ENCODE assay signal across 25 cellular contexts in the genomic region with DNA sequence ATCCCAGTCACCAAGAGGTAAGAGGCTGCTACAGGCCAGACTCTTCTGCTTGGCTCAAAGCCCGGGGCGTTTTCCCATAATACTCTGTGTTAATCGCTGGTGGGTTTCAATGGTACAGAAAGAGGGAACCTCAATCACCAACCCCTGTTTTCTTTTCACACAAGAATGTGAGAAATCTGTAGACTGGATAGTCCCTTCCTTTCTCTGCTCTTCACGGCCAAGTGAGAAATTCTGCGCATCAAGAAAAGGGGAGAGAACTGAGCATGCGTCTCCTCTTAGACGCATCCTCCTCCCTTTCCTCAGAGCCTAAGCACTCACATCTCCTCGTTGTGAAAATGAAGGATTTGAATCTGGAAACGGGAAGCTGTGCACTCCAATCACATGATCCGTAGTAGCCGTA.
"Had no signal": no experiment of that assay in that cellular context is flagged by ENCODE, and none has a peak within 500 bp of the region (broad histone marks: within the 10 kb centered on the region; RNA-seq: fewer than 3 reads in every experiment).

No MANE protein-coding gene starts in this region.

- H3K4me3 Mint-ChIP-seq: dendritic cell treated with granulocyte-macrophage colony-stimulating factor and Interleukin-4, amounts not matched to agents 40 ng/mL and 50 ng/mL, for 4 days; endodermal cell; naive thymus-derived CD4-positive, alpha-beta T cell; nephron; stimulated activated naive CD8-positive, alpha-beta T cell treated with anti-CD3 and anti-CD28 coated beads, Interleukin-15, amount 100 ng/mL, for 72 hours had no signal

- H3K4me3 ChIP-seq: gastrocnemius medialis, lower lobe of right lung, prostate gland, right atrium auricular region, smooth muscle cell, suprapubic skin, vagina had no signal

- H3K36me3 ChIP-seq: gastrocnemius medialis, lower lobe of right lung, prostate gland, right atrium auricular region, suprapubic skin, vagina had no signal

- H3K9me3 ChIP-seq: gastrocnemius medialis, lower lobe of right lung, prostate gland, right atrium auricular region, suprapubic skin, vagina had no signal

- H3K27ac Mint-ChIP-seq: dendritic cell treated with granulocyte-macrophage colony-stimulating factor and Interleukin-4, amounts not matched to agents 40 ng/mL and 50 ng/mL, for 4 days; endodermal cell; stimulated activated naive CD8-positive, alpha-beta T cell treated with anti-CD3 and anti-CD28 coated beads, Interleukin-15, amount 100 ng/mL, for 72 hours had no signal

- DNase-seq: effector CD8-positive, alpha-beta T cell; endodermal cell; gastrocnemius medialis; head of caudate nucleus; left ventricle myocardium superior; lower lobe of right lung; midbrain; naive thymus-derived CD4-positive, alpha-beta T cell; nucleus accumbens; stimulated activated CD4-positive, alpha-beta T cell treated with anti-CD3 and anti-CD28 coated beads, Interleukin-12 subunit alpha, Interleukin-12 subunit beta, amount 100 ng/mL, for 4 hours; stimulated activated CD4-positive, alpha-beta T cell treated with anti-CD3 and anti-CD28 coated beads, Interleukin-1b, Interleukin-23, amount 100 ng/mL, for 48 hours; stimulated activated CD4-positive, alpha-beta T cell treated with anti-CD3 and anti-CD28 coated beads, Interleukin-4, amount 100 ng/mL, for 1 hour; stimulated activated CD8-positive, alpha-beta memory T cell treated with anti-CD3 and anti-CD28 coated beads, Interleukin-4, amount 100 ng/mL, for 48 hours; stimulated activated naive CD4-positive, alpha-beta T cell; stimulated activated naive CD8-positive, alpha-beta T cell treated with anti-CD3 and anti-CD28 coated beads, Interleukin-15, amount 100 ng/mL, for 72 hours had no signal

- H3K36me3 Mint-ChIP-seq: naive thymus-derived CD4-positive, alpha-beta T cell had no signal

- ATAC-seq: esophagus mucosa; gastrocnemius medialis; left ventricle myocardium superior; lower lobe of right lung; naive thymus-derived CD4-positive, alpha-beta T cell; sciatic nerve; stimulated activated naive CD8-positive, alpha-beta T cell treated with anti-CD3 and anti-CD28 coated beads, Interleukin-15, amount 100 ng/mL, for 72 hours had no signal

- H3K27me3 ChIP-seq: gastrocnemius medialis, right atrium auricular region, suprapubic skin, vagina had no signal

- H3K4me1 ChIP-seq: gastrocnemius medialis, lower lobe of right lung, prostate gland, right atrium auricular region, suprapubic skin, vagina had no signal

- H3K27ac ChIP-seq: epithelial cell of prostate, gastrocnemius medialis, lower lobe of right lung, prostate gland, right atrium auricular region, suprapubic skin, vagina had no signal

- H3K9me3 Mint-ChIP-seq: dendritic cell treated with granulocyte-macrophage colony-stimulating factor and Interleukin-4, amounts not matched to agents 40 ng/mL and 50 ng/mL, for 4 days; endodermal cell; naive thymus-derived CD4-positive, alpha-beta T cell; nephron; stimulated activated naive CD8-positive, alpha-beta T cell treated with anti-CD3 and anti-CD28 coated beads, Interleukin-15, amount 100 ng/mL, for 72 hours had no signal
